Comparison of ENCODE assay signal across 12 cellular contexts in genomic region chr2:205086689-205087088, GRCh38.
DNase-seq lines count a peak whose midpoint lies in the region; ATAC-seq, FAIRE-seq and TF ChIP-seq lines count a peak whose summit lies in the region.
"Had no signal": no experiment of that assay in that cellular context is flagged by ENCODE, and none has a peak within 500 bp of the region (broad histone marks: within the 10 kb centered on the region; RNA-seq: fewer than 3 reads in every experiment).

No MANE protein-coding gene starts in this region.

- DNase-seq in AG10803 (ENCODE audit: low read depth) (peak; percentile 57), GM03348 (ENCODE audit: low spot score) (peak; percentile 13), NCI-H69 (lab: John Stamatoyannopoulos, UW) (peak; percentile 38), foreskin fibroblast (peak; percentile 1 to 7), left ventricle myocardium superior (no peak), GM12891 (ENCODE audit: insufficient read length, low spot score) (no peak)
- DNase-seq: ACHN, C1 segment of cervical spinal cord, NCI-H2029, SIG-M5, SW 1271 had no signal

- TF ChIP-seq POLR2A in GM12891 (IDR thresholded peaks at IDR 0.05; ENCODE audit: low read depth, low read length) = no peak

- intact Hi-C loops in left ventricle myocardium superior (cut with micrococcal nuclease) = no loop called here

- no peak overlapping the region for H3K4me3 ChIP-seq in AG10803 (ENCODE audit: low read length)
- no peak overlapping the region for H3K4me3 ChIP-seq in foreskin fibroblast (ENCODE audit: low read depth in 1 of 2, low read length in 2 of 2)

- no peak for ATAC-seq in GM18909 (IDR thresholded peaks at IDR 0.05; ENCODE audit: poor library complexity, unreplicated experiment)
- no peak for ATAC-seq in left ventricle myocardium superior

- FAIRE-seq in GM12891 (lab: Jason Lieb, UNC) = no peak

- no peak for TF ChIP-seq CTCF in AG10803 (conservative IDR thresholded peaks at IDR 0.05; ENCODE audit: low read length)
- TF ChIP-seq CTCF in foreskin fibroblast (IDR thresholded peaks at IDR 0.05; ENCODE audit: low read depth, low read length) = no peak

TF ChIP-seq in GM12891, 5 proteins besides CTCF, POLR2A, EP300 and RAD21:
- no peak for TF ChIP-seq POLR2AphosphoS5 (IDR thresholded peaks at IDR 0.05; ENCODE audit: low read depth, low read length)
- TF ChIP-seq PAX5 (IDR thresholded peaks at IDR 0.05; ENCODE audit: insufficient read depth, low read length, severe bottlenecking) = no peak
- TF ChIP-seq POU2F2 (IDR thresholded peaks at IDR 0.05; ENCODE audit: low read depth, low read length) = no peak
- TF ChIP-seq TAF1 (IDR thresholded peaks at IDR 0.05; ENCODE audit: low read depth, low read length) = no peak
- no peak for TF ChIP-seq SPI1 (IDR thresholded peaks at IDR 0.05; ENCODE audit: low read depth, low read length)

Comparison
In these comparisons a context has a peak if more than half of its experiments do, and no peak if none do; other contexts are left out.
1. DNase-seq: peak in AG10803 (single experiment), GM03348 (single experiment), NCI-H69 (single experiment) and foreskin fibroblast (2 of 2); none in left ventricle myocardium superior (single experiment) and GM12891 (single experiment).